In the genomic region with DNA sequence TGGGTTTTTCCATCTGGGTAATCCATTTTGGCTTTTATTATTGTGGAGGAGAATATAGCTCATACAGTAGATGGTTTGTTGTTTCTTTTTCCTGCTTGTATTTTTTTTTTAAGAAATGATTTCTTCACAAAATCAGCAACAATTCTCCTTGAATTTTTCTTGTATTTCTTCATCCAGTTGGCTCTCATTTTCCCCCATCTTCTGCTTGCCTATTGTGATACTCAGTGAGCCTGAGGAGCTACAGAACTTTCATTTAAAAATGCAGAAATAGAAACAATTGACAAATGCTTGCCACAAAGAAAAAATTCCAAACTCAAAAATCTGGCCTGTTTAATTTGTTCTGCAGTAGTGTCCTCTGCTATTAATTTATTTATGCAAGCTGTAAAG, we compare ENCODE assay signal across 1 cellular context.
TF ChIP-seq lines count a peak whose summit lies in the region.

No MANE protein-coding gene starts in this region.

TF ChIP-seq in endothelial cell of umbilical vein, 7 proteins besides CTCF, POLR2A, EP300 and RAD21 (continued from another document):
- no peak for TF ChIP-seq FOS (IDR thresholded peaks at IDR 0.05; ENCODE audit: borderline replicate concordance, insufficient read depth, low read length)
TF ChIP-seq in endothelial cell of umbilical vein: peak in this region for 0.
